In genomic region chr16:20911361-20911760, GRCh38 we compare ENCODE assay signal across 11 cellular contexts. TPM values are rescaled to one million over a fixed set of nuclear protein-coding genes. Genes with fewer than 3 reads are reported as not detected.
DNase-seq lines count a peak whose midpoint lies in the region; ATAC-seq and TF ChIP-seq lines count a peak whose summit lies in the region.
"Had no signal": no experiment of that assay in that cellular context is flagged by ENCODE, and none has a peak within 500 bp of the region (broad histone marks: within the 10 kb centered on the region; RNA-seq: fewer than 3 reads in every experiment).

No MANE protein-coding gene starts in this region.

- H3K4me3 Mint-ChIP-seq in CD4-positive, CD25-positive, alpha-beta regulatory T cell, result no peak overlapping the region
- H3K4me3 Mint-ChIP-seq in CD4-positive, alpha-beta T cell, result no peak overlapping the region
- H3K4me3 Mint-ChIP-seq: T-helper 17 cell had no signal

- H3K36me3 ChIP-seq in CD4-positive, CD25-positive, alpha-beta regulatory T cell (ENCODE audit: control insufficient read depth, insufficient read depth, low read length), result no peaks in the 10 kb centered on the region
- no peaks in the 10 kb centered on the region for H3K36me3 ChIP-seq in neutrophil
- H3K36me3 ChIP-seq in ovary, result no peaks in the 10 kb centered on the region
- H3K36me3 ChIP-seq: prostate gland had no signal

- H3K9me3 ChIP-seq in CD4-positive, CD25-positive, alpha-beta regulatory T cell (ENCODE audit: control insufficient read depth in 2 of 2, low read length in 2 of 2), result no peaks in the 10 kb centered on the region
- H3K9me3 ChIP-seq in neutrophil (no peaks in the 10 kb centered on the region), ovary (no peaks in the 10 kb centered on the region)
- H3K9me3 ChIP-seq in CD4-positive, alpha-beta T cell (ENCODE audit: control insufficient read depth, low read length), result no peaks in the 10 kb centered on the region
- H3K9me3 ChIP-seq: prostate gland had no signal

- DNase-seq in CD4-positive, CD25-positive, alpha-beta regulatory T cell, result no peak
- DNase-seq in NB4 (ENCODE audit: low read depth) (no peak), cardiac fibroblast (ENCODE audit: low read depth in 2 of 2) (peak; percentile 42 to 91), ovary (no peak), DMS 273 treated with DMSO at 0.1 percent for 48 hours (lab: John Stamatoyannopoulos, UW) (no peak)
- DNase-seq in effector CD8-positive, alpha-beta T cell (lab: John Stamatoyannopoulos, UW), result no peak
- DNase-seq in CD4-positive, alpha-beta T cell, result no peak
- DNase-seq: NCI-H2171, T-helper 17 cell had no signal

- peaks cover 13% of the 10 kb centered on the region for H3K36me3 Mint-ChIP-seq in CD4-positive, CD25-positive, alpha-beta regulatory T cell
- H3K36me3 Mint-ChIP-seq in CD4-positive, alpha-beta T cell (ENCODE audit: low read depth), result peaks cover 7% of the 10 kb centered on the region

- no peak for TF ChIP-seq EP300 in ovary (IDR thresholded peaks at IDR 0.05)

- TF ChIP-seq POLR2A in NB4 (IDR thresholded peaks at IDR 0.05; ENCODE audit: extremely low read depth, insufficient read length) (no peak), ovary (IDR thresholded peaks at IDR 0.05) (no peak)

- no peak for TF ChIP-seq CTCF in NB4 (IDR thresholded peaks at IDR 0.05; ENCODE audit: low read depth, low read length)
- no peak for TF ChIP-seq CTCF in cardiac fibroblast (IDR thresholded peaks at IDR 0.05; ENCODE audit: low read depth, low read length)
- TF ChIP-seq CTCF in neutrophil (IDR thresholded peaks at IDR 0.05), result no peak
- no peak for TF ChIP-seq CTCF in ovary (IDR thresholded peaks at IDR 0.05)
- no peak for TF ChIP-seq CTCF in CD4-positive, alpha-beta T cell (IDR thresholded peaks at IDR 0.05)

- H3K27me3 Mint-ChIP-seq in CD4-positive, CD25-positive, alpha-beta regulatory T cell, result no peaks in the 10 kb centered on the region
- no peaks in the 10 kb centered on the region for H3K27me3 Mint-ChIP-seq in CD4-positive, alpha-beta T cell
- H3K27me3 Mint-ChIP-seq: T-helper 17 cell had no signal

- intact Hi-C loops in ovary (cut with DNase I), result loop anchor here in 1 of 4 donors (5.0 kb wide), 1 partner anchor 59 kb away; no protein-coding TSS in a partner anchor
- intact Hi-C loops in CD4-positive, alpha-beta T cell (cut with DNase I, micrococcal nuclease), result no loop called here

- peaks cover 0 to 24% (median 10%) of the 10 kb centered on the region in 4 donors for H3K4me1 Mint-ChIP-seq in CD4-positive, CD25-positive, alpha-beta regulatory T cell
- peaks cover 10% of the 10 kb centered on the region for H3K4me1 Mint-ChIP-seq in CD4-positive, alpha-beta T cell (ENCODE audit: low read depth)

- ATAC-seq in CD4-positive, CD25-positive, alpha-beta regulatory T cell (ENCODE audit: low read depth in 2 of 2), result no peak
- no peak for ATAC-seq in CD4-positive, alpha-beta T cell (ENCODE audit: poor library complexity)
- ATAC-seq: T-helper 17 cell had no signal

- H3K4me3 ChIP-seq in CD4-positive, CD25-positive, alpha-beta regulatory T cell (ENCODE audit: low read depth, low read length), result no peak overlapping the region
- H3K4me3 ChIP-seq in NB4 (ENCODE audit: low read depth, low read length) (peak overlapping the region; percentile 7), cardiac fibroblast (replicated peaks in 1 of 2; ENCODE audit: low read depth in 2 of 2, low read length in 2 of 2) (no peak overlapping the region), neutrophil (ENCODE audit: low read depth in 1 of 2, low read length in 1 of 2) (peak overlapping the region; percentile 35 to 38), ovary (no peak overlapping the region)
- H3K4me3 ChIP-seq: prostate gland had no signal

- CTCF ChIA-PET in CD4-positive, alpha-beta T cell (lab: Charles Lee), result no interaction called here

- H3K27ac ChIP-seq in CD4-positive, CD25-positive, alpha-beta regulatory T cell (ENCODE audit: insufficient read depth, low read length, poor library complexity, severe bottlenecking), result no peak overlapping the region
- H3K27ac ChIP-seq in neutrophil (peak overlapping the region; percentile 87), ovary (no peak overlapping the region)
- H3K27ac ChIP-seq in CD4-positive, alpha-beta T cell (ENCODE audit: low read depth, low read length), result no peak overlapping the region
- H3K27ac ChIP-seq: prostate gland had no signal

- no peaks in the 10 kb centered on the region for H3K4me1 ChIP-seq in CD4-positive, CD25-positive, alpha-beta regulatory T cell (ENCODE audit: control insufficient read depth, insufficient read depth, low read length, poor library complexity, severe bottlenecking)
- H3K4me1 ChIP-seq in neutrophil (ENCODE audit: control insufficient read depth in 1 of 2, insufficient read depth in 1 of 2, low read depth in 1 of 2, low read length in 1 of 2), result peaks cover 51 to 60% of the 10 kb centered on the region in 2 experiments
- H3K4me1 ChIP-seq in ovary (ENCODE audit: insufficient read depth), result peaks cover 12% of the 10 kb centered on the region

- WGBS in ovary, 3 donors, result 37 to 39% (median 38%) methylated on average over 1 of the region's 1 CpG

- POLR2A ChIA-PET in CD4-positive, alpha-beta T cell (lab: Charles Lee), result no interaction called here

- H3K9me3 Mint-ChIP-seq in CD4-positive, CD25-positive, alpha-beta regulatory T cell, result no peaks in the 10 kb centered on the region
- H3K9me3 Mint-ChIP-seq in CD4-positive, alpha-beta T cell, result no peaks in the 10 kb centered on the region

- H3K27me3 ChIP-seq in CD4-positive, CD25-positive, alpha-beta regulatory T cell (ENCODE audit: control insufficient read depth, insufficient read depth, low read length), result no peaks in the 10 kb centered on the region
- H3K27me3 ChIP-seq in neutrophil (no peaks in the 10 kb centered on the region), ovary (no peaks in the 10 kb centered on the region)
- no peaks in the 10 kb centered on the region for H3K27me3 ChIP-seq in CD4-positive, alpha-beta T cell (ENCODE audit: control insufficient read depth, insufficient read depth, low read length)

- peak overlapping the region in 2 of 3 donors; percentile 5 to 47 for H3K27ac Mint-ChIP-seq in CD4-positive, CD25-positive, alpha-beta regulatory T cell
- no peak overlapping the region for H3K27ac Mint-ChIP-seq in CD4-positive, alpha-beta T cell
- H3K27ac Mint-ChIP-seq: T-helper 17 cell had no signal

RNA-seq across cellular contexts. Expression of gene LYRM1, which starts 10.8 kb away (rescaled TPM):
- total RNA-seq in CD4-positive, CD25-positive, alpha-beta regulatory T cell, result 15.5 TPM
- 10 to 100 TPM; 49.8 to 56.1 (median 53.4) TPM for polyA plus RNA-seq in CD4-positive, CD25-positive, alpha-beta regulatory T cell
- 10 to 100 TPM; 31.6 to 53.4 (median 42.0) TPM for total RNA-seq in ovary
- polyA plus RNA-seq in ovary, result 10 to 100 TPM; 52.4 to 64.5 TPM
- 10 to 100 TPM; 13.3 to 14.0 TPM for total RNA-seq in CD4-positive, alpha-beta T cell

RNA-seq across cellular contexts. Expression of gene DCUN1D3, which starts 11.2 kb away (rescaled TPM):
- total RNA-seq in CD4-positive, CD25-positive, alpha-beta regulatory T cell, result 4.8 TPM
- 1 to 10 TPM in 3 of 4 donors, under 1 TPM in 1; 0.52 to 2.2 (median 1.5) TPM for polyA plus RNA-seq in CD4-positive, CD25-positive, alpha-beta regulatory T cell
- 10 to 100 TPM in 6 of 7 donors, 1 to 10 TPM in 1; 7.3 to 18.2 (median 14.7) TPM for total RNA-seq in ovary
- polyA plus RNA-seq in ovary, result 1 to 10 TPM; 2.6 to 7.7 TPM
- 1 to 10 TPM; 1.9 TPM for total RNA-seq in CD4-positive, alpha-beta T cell

Comparison
In these comparisons a context has a peak if more than half of its experiments do, and no peak if none do; other contexts are left out.
1. DNase-seq: peak in cardiac fibroblast (2 of 2); none in CD4-positive, CD25-positive, alpha-beta regulatory T cell (0 of 3), NB4 (single experiment), effector CD8-positive, alpha-beta T cell (single experiment), ovary (0 of 5), CD4-positive, alpha-beta T cell (0 of 10) and DMS 273 treated with DMSO at 0.1 percent for 48 hours (single experiment).
2. H3K4me3 ChIP-seq: peak in NB4 (single experiment) and neutrophil (2 of 2); none in CD4-positive, CD25-positive, alpha-beta regulatory T cell (single experiment), cardiac fibroblast (0 of 2) and ovary (single experiment).